ENCODE assay signal across 8 cellular contexts in genomic region chr11:109946322-109946846, GRCh38.
DNase-seq lines count a peak whose midpoint lies in the region; ATAC-seq and TF ChIP-seq lines count a peak whose summit lies in the region.

No MANE protein-coding gene starts in this region.

- H3K36me3 ChIP-seq in MG63: no peaks in the 10 kb centered on the region
- H3K36me3 ChIP-seq in adrenal gland (replicated peaks in 1 of 2): no peaks in the 10 kb centered on the region
- no peaks in the 10 kb centered on the region for H3K36me3 ChIP-seq in effector memory CD4-positive, alpha-beta T cell (ENCODE audit: control insufficient read depth, insufficient read depth, low read length)

- ATAC-seq in left cardiac atrium: peak; percentile 98 to 100

- H3K4me1 ChIP-seq in adrenal gland (replicated peaks in 1 of 2): peaks cover 0 to 6% of the 10 kb centered on the region in 2 donors
- no peaks in the 10 kb centered on the region for H3K4me1 ChIP-seq in effector memory CD4-positive, alpha-beta T cell (ENCODE audit: control insufficient read depth, insufficient read depth, low read length, poor library complexity, severe bottlenecking)

- TF ChIP-seq POLR2A in adrenal gland (IDR thresholded peaks at IDR 0.05): peak in 1 of 2 donors; percentile 55

- peak; percentile 90 for DNase-seq in GM12865 (ENCODE audit: low read depth)
- peak; percentile 75 for DNase-seq in HEK293T (ENCODE audit: extremely low spot score)
- peak; percentile 72 for DNase-seq in MG63
- peak; percentile 26 for DNase-seq in SIG-M5 (lab: John Stamatoyannopoulos, UW)
- peak; percentile 83 to 97 (median 93) for DNase-seq in adrenal gland
- peak; percentile 90 for DNase-seq in left cardiac atrium
- DNase-seq in posterior vena cava (ENCODE audit: low spot score): peak; percentile 94
- no peak for DNase-seq in effector memory CD4-positive, alpha-beta T cell

- H3K27ac ChIP-seq in adrenal gland: peak overlapping the region in 3 of 5 donors; percentile 62 to 82 (median 72)
- H3K27ac ChIP-seq in effector memory CD4-positive, alpha-beta T cell (ENCODE audit: insufficient read depth, low read length, poor library complexity, severe bottlenecking): no peak overlapping the region

- no peaks in the 10 kb centered on the region; the same call in 1 of the 2 replicates for H3K9me3 ChIP-seq in MG63
- H3K9me3 ChIP-seq in adrenal gland (replicated peaks in 1 of 3): no peaks in the 10 kb centered on the region
- no peaks in the 10 kb centered on the region for H3K9me3 ChIP-seq in effector memory CD4-positive, alpha-beta T cell (ENCODE audit: control insufficient read depth, low read length)

- H3K27me3 ChIP-seq in MG63 (no peaks in the 10 kb centered on the region), adrenal gland (no peaks in the 10 kb centered on the region)
- no peaks in the 10 kb centered on the region for H3K27me3 ChIP-seq in effector memory CD4-positive, alpha-beta T cell (replicated peaks; ENCODE audit: control insufficient read depth, insufficient read depth, low read length, poor library complexity, severe bottlenecking)

- WGBS in adrenal gland, 4 donors: 12 to 13% (median 12%) methylated on average over 8 of the region's 8 CpGs

- POLR2A ChIA-PET in HEK293T (lab: Yijun Ruan, JAX): no interaction called here

- TF ChIP-seq CTCF in GM12865 (IDR thresholded peaks at IDR 0.05; ENCODE audit: insufficient read depth, low read depth, low read length, missing control alignments) (peak; percentile 95), adrenal gland (IDR thresholded peaks at IDR 0.05) (peak; percentile 93 to 98 (median 96))

- intact Hi-C loops in adrenal gland (cut with DNase I) (no loop called here), left cardiac atrium (cut with DNase I) (loop anchor here in 1 of 2 donors (2.0 to 10.0 kb wide), 2 partner anchors 146 to 218 kb away; partner anchors contain the start of gene ZC3H12C), posterior vena cava (cut with DNase I) (loop anchor here (10.0 kb wide), 1 partner anchor 428 kb away; no protein-coding TSS in a partner anchor)

- CTCF ChIA-PET in HEK293T (lab: Yijun Ruan, JAX): interaction anchor here (0.6 to 0.7 kb wide), 2 partner anchors 124 to 184 kb away, joined by 3 read pairs; no protein-coding TSS in a partner anchor

- H3K4me3 ChIP-seq in GM12865 (ENCODE audit: low read depth, low read length): peak overlapping the region; percentile 24
- H3K4me3 ChIP-seq in MG63: peak overlapping the region; percentile 7; the same call in 1 of the 2 replicates
- peak overlapping the region in 1 of 4 donors; percentile 38 for H3K4me3 ChIP-seq in adrenal gland
- H3K4me3 ChIP-seq in effector memory CD4-positive, alpha-beta T cell (ENCODE audit: insufficient read depth, low read depth, low read length, poor library complexity, severe bottlenecking): no peak overlapping the region

TF ChIP-seq in HEK293T, 16 proteins besides CTCF, POLR2A, EP300 and RAD21:
- TF ChIP-seq TARDBP (IDR thresholded peaks at IDR 0.05) (no peak), ELF4 (IDR thresholded peaks at IDR 0.05) (peak; percentile 62; the same call in 1 of the 2 replicates)

Comparison
In these comparisons a context has a peak if more than half of its experiments do, and no peak if none do; other contexts are left out.
1. DNase-seq: peak in GM12865 (single experiment), HEK293T (single experiment), MG63 (single experiment), SIG-M5 (single experiment), adrenal gland (7 of 7), left cardiac atrium (single experiment) and posterior vena cava (single experiment); none in effector memory CD4-positive, alpha-beta T cell (0 of 3).
2. intact Hi-C loops: an anchor here in posterior vena cava (10.0 kb wide); none called in adrenal gland.